In the genomic region with DNA sequence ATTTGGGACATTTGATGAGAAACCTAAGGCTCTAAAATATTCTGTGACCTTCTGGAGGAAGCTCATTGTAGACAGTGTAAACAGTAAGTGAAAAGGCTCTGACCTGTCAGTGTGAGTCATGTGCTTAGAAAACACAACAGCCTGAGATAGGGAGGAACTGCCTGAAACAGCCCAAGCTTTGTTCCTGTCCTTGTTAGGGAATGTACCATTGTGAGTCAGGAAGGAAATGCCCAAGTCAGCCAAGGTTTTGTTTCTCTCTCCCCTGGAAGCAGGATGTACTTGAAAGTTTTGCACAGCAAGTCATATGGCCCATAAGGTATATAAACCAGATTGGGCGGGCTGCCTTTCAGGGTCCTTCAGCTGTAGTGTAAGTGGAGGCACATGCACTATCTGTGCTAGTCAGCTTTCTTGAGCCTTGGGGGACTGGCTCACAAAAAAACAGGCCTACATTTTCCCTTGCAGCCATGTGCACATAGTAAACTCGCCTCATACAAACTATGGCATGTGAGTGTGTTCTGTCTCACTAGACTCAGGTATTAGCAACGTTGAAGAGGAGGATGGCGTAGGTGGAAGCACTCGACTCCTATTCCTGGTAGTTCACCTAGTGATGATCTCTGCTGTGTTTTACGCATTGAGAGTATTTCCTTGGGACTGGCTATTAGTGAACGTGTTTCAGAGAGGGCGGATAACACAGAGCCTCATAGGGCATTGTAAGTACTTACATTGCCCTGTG, we compare ENCODE assay signal across 1 cellular context.
TF ChIP-seq lines count a peak whose summit lies in the region.

No MANE protein-coding gene starts in this region.

TF ChIP-seq in HepG2, 621 proteins besides CTCF, POLR2A, EP300 and RAD21 (continued from another document and continues in another):
- TF ChIP-seq HCFC1 (IDR thresholded peaks at IDR 0.05; ENCODE audit: low read depth, low read length) (no peak), ZNF282 (IDR thresholded peaks at IDR 0.05; ENCODE audit: partially characterized antibody) (no peak), ZNF530 (CRISPR knock-in tag; IDR thresholded peaks at IDR 0.05; ENCODE audit: low read depth) (no peak), ZC3H4 (CRISPR knock-in tag; IDR thresholded peaks at IDR 0.05; ENCODE audit: borderline replicate concordance) (no peak), NR1H2 (CRISPR knock-in tag; IDR thresholded peaks at IDR 0.05; ENCODE audit: borderline replicate concordance, low read depth) (no peak), MTF1 (CRISPR knock-in tag; IDR thresholded peaks at IDR 0.05) (no peak), NCOA2 (CRISPR knock-in tag; IDR thresholded peaks at IDR 0.05) (0 out of 2 replicates have a peak, but pooled peaks have one; percentile 15), CEBPG (CRISPR knock-in tag; IDR thresholded peaks at IDR 0.05) (no peak), FOXP1 (IDR thresholded peaks at IDR 0.05) (no peak), FOXP1 (CRISPR knock-in tag; IDR thresholded peaks at IDR 0.05) (peak; percentile 61), ZNF326 (CRISPR knock-in tag; IDR thresholded peaks at IDR 0.05; ENCODE audit: borderline replicate concordance) (no peak), ZNF788 (CRISPR knock-in tag; IDR thresholded peaks at IDR 0.05; ENCODE audit: borderline replicate concordance) (no peak), ZNF674 (CRISPR knock-in tag; IDR thresholded peaks at IDR 0.05; ENCODE audit: low read depth) (no peak), ZSCAN29 (CRISPR knock-in tag; conservative IDR thresholded peaks at IDR 0.05) (no peak), BCL6 (CRISPR knock-in tag; IDR thresholded peaks at IDR 0.05) (peak; percentile 21; the same call in 1 of the 2 replicates), ZNF12 (CRISPR knock-in tag; IDR thresholded peaks at IDR 0.05) (peak; percentile 63; the same call in 1 of the 2 replicates), FOSL2 (CRISPR knock-in tag; IDR thresholded peaks at IDR 0.05) (peak; percentile 96), SAP130 (CRISPR knock-in tag; IDR thresholded peaks at IDR 0.05; ENCODE audit: low read depth) (no peak; the same call in 1 of the 2 replicates), ZSCAN22 (CRISPR knock-in tag; IDR thresholded peaks at IDR 0.05) (no peak), ZNF468 (CRISPR knock-in tag; IDR thresholded peaks at IDR 0.05) (no peak), ZNF430 (CRISPR knock-in tag; IDR thresholded peaks at IDR 0.05) (no peak), NRL (CRISPR knock-in tag; IDR thresholded peaks at IDR 0.05; ENCODE audit: borderline replicate concordance) (no peak), FOSL1 (CRISPR knock-in tag; IDR thresholded peaks at IDR 0.05; ENCODE audit: borderline replicate concordance) (peak; percentile 71), ZNF552 (CRISPR knock-in tag; IDR thresholded peaks at IDR 0.05; ENCODE audit: borderline replicate concordance) (no peak), GATAD1 (CRISPR knock-in tag; IDR thresholded peaks at IDR 0.05) (no peak), BHLHE40 (IDR thresholded peaks at IDR 0.05; ENCODE audit: low read length) (0 out of 2 replicates have a peak, but pooled peaks have one; percentile 28), ZNF20 (CRISPR knock-in tag; IDR thresholded peaks at IDR 0.05) (no peak), DNMT1 (CRISPR knock-in tag; IDR thresholded peaks at IDR 0.05) (no peak), ZNF614 (CRISPR knock-in tag; IDR thresholded peaks at IDR 0.05; ENCODE audit: borderline replicate concordance) (0 out of 2 replicates have a peak, but pooled peaks have one; percentile 28), JUNB (CRISPR knock-in tag; IDR thresholded peaks at IDR 0.05; ENCODE audit: borderline replicate concordance) (peak; percentile 76; the same call in 1 of the 2 replicates), ZNF331 (CRISPR knock-in tag; IDR thresholded peaks at IDR 0.05) (0 out of 2 replicates have a peak, but pooled peaks have one; percentile 16), NR2F6 (IDR thresholded peaks at IDR 0.05) (peak; percentile 42; the same call in 1 of the 2 replicates), NR2F6 (CRISPR knock-in tag; IDR thresholded peaks at IDR 0.05) (peak; percentile 51), ZNF792 (CRISPR knock-in tag; IDR thresholded peaks at IDR 0.05) (peak; percentile 65; the same call in 1 of the 2 replicates), RELA (CRISPR knock-in tag; IDR thresholded peaks at IDR 0.05) (no peak)
- TF ChIP-seq, protein P1, sequence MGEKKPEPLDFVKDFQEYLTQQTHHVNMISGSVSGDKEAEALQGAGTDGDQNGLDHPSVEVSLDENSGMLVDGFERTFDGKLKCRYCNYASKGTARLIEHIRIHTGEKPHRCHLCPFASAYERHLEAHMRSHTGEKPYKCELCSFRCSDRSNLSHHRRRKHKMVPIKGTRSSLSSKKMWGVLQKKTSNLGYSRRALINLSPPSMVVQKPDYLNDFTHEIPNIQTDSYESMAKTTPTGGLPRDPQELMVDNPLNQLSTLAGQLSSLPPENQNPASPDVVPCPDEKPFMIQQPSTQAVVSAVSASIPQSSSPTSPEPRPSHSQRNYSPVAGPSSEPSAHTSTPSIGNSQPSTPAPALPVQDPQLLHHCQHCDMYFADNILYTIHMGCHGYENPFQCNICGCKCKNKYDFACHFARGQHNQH (CRISPR knock-in tag; IDR thresholded peaks at IDR 0.05) = 0 out of 2 replicates have a peak, but pooled peaks have one; percentile 18
- TF ChIP-seq, protein P2, sequence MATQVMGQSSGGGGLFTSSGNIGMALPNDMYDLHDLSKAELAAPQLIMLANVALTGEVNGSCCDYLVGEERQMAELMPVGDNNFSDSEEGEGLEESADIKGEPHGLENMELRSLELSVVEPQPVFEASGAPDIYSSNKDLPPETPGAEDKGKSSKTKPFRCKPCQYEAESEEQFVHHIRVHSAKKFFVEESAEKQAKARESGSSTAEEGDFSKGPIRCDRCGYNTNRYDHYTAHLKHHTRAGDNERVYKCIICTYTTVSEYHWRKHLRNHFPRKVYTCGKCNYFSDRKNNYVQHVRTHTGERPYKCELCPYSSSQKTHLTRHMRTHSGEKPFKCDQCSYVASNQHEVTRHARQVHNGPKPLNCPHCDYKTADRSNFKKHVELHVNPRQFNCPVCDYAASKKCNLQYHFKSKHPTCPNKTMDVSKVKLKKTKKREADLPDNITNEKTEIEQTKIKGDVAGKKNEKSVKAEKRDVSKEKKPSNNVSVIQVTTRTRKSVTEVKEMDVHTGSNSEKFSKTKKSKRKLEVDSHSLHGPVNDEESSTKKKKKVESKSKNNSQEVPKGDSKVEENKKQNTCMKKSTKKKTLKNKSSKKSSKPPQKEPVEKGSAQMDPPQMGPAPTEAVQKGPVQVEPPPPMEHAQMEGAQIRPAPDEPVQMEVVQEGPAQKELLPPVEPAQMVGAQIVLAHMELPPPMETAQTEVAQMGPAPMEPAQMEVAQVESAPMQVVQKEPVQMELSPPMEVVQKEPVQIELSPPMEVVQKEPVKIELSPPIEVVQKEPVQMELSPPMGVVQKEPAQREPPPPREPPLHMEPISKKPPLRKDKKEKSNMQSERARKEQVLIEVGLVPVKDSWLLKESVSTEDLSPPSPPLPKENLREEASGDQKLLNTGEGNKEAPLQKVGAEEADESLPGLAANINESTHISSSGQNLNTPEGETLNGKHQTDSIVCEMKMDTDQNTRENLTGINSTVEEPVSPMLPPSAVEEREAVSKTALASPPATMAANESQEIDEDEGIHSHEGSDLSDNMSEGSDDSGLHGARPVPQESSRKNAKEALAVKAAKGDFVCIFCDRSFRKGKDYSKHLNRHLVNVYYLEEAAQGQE (IDR thresholded peaks at IDR 0.05; ENCODE audit: borderline replicate concordance in 1 of 2, low read depth in 1 of 2, low read length in 2 of 2) = no peak
- TF ChIP-seq, protein P3, sequence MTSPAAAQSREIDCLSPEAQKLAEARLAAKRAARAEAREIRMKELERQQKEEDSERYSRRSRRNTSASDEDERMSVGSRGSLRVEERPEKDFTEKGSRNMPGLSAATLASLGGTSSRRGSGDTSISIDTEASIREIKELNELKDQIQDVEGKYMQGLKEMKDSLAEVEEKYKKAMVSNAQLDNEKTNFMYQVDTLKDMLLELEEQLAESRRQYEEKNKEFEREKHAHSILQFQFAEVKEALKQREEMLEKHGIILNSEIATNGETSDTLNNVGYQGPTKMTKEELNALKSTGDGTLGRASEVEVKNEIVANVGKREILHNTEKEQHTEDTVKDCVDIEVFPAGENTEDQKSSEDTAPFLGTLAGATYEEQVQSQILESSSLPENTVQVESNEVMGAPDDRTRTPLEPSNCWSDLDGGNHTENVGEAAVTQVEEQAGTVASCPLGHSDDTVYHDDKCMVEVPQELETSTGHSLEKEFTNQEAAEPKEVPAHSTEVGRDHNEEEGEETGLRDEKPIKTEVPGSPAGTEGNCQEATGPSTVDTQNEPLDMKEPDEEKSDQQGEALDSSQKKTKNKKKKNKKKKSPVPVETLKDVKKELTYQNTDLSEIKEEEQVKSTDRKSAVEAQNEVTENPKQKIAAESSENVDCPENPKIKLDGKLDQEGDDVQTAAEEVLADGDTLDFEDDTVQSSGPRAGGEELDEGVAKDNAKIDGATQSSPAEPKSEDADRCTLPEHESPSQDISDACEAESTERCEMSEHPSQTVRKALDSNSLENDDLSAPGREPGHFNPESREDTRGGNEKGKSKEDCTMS (CRISPR knock-in tag; conservative IDR thresholded peaks at IDR 0.05) = no peak
- TF ChIP-seq, protein P4, sequence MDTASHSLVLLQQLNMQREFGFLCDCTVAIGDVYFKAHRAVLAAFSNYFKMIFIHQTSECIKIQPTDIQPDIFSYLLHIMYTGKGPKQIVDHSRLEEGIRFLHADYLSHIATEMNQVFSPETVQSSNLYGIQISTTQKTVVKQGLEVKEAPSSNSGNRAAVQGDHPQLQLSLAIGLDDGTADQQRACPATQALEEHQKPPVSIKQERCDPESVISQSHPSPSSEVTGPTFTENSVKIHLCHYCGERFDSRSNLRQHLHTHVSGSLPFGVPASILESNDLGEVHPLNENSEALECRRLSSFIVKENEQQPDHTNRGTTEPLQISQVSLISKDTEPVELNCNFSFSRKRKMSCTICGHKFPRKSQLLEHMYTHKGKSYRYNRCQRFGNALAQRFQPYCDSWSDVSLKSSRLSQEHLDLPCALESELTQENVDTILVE (CRISPR knock-in tag; IDR thresholded peaks at IDR 0.05) = no peak
- TF ChIP-seq, protein P5, sequence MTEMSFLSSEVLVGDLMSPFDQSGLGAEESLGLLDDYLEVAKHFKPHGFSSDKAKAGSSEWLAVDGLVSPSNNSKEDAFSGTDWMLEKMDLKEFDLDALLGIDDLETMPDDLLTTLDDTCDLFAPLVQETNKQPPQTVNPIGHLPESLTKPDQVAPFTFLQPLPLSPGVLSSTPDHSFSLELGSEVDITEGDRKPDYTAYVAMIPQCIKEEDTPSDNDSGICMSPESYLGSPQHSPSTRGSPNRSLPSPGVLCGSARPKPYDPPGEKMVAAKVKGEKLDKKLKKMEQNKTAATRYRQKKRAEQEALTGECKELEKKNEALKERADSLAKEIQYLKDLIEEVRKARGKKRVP (CRISPR knock-in tag; IDR thresholded peaks at IDR 0.05) = no peak
- TF ChIP-seq, protein P6, sequence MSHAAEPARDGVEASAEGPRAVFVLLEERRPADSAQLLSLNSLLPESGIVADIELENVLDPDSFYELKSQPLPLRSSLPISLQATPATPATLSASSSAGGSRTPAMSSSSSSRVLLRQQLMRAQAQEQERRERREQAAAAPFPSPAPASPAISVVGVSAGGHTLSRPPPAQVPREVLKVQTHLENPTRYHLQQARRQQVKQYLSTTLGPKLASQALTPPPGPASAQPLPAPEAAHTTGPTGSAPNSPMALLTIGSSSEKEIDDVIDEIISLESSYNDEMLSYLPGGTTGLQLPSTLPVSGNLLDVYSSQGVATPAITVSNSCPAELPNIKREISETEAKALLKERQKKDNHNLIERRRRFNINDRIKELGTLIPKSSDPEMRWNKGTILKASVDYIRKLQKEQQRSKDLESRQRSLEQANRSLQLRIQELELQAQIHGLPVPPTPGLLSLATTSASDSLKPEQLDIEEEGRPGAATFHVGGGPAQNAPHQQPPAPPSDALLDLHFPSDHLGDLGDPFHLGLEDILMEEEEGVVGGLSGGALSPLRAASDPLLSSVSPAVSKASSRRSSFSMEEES (CRISPR knock-in tag; IDR thresholded peaks at IDR 0.05) = peak; percentile 85
- TF ChIP-seq, protein P7, sequence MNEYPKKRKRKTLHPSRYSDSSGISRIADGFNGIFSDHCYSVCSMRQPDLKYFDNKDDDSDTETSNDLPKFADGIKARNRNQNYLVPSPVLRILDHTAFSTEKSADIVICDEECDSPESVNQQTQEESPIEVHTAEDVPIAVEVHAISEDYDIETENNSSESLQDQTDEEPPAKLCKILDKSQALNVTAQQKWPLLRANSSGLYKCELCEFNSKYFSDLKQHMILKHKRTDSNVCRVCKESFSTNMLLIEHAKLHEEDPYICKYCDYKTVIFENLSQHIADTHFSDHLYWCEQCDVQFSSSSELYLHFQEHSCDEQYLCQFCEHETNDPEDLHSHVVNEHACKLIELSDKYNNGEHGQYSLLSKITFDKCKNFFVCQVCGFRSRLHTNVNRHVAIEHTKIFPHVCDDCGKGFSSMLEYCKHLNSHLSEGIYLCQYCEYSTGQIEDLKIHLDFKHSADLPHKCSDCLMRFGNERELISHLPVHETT (CRISPR knock-in tag; conservative IDR thresholded peaks at IDR 0.05) = no peak
- TF ChIP-seq, protein P8, sequence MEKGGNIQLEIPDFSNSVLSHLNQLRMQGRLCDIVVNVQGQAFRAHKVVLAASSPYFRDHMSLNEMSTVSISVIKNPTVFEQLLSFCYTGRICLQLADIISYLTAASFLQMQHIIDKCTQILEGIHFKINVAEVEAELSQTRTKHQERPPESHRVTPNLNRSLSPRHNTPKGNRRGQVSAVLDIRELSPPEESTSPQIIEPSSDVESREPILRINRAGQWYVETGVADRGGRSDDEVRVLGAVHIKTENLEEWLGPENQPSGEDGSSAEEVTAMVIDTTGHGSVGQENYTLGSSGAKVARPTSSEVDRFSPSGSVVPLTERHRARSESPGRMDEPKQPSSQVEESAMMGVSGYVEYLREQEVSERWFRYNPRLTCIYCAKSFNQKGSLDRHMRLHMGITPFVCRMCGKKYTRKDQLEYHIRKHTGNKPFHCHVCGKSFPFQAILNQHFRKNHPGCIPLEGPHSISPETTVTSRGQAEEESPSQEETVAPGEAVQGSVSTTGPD (CRISPR knock-in tag; IDR thresholded peaks at IDR 0.05) = no peak
- TF ChIP-seq, protein P9, sequence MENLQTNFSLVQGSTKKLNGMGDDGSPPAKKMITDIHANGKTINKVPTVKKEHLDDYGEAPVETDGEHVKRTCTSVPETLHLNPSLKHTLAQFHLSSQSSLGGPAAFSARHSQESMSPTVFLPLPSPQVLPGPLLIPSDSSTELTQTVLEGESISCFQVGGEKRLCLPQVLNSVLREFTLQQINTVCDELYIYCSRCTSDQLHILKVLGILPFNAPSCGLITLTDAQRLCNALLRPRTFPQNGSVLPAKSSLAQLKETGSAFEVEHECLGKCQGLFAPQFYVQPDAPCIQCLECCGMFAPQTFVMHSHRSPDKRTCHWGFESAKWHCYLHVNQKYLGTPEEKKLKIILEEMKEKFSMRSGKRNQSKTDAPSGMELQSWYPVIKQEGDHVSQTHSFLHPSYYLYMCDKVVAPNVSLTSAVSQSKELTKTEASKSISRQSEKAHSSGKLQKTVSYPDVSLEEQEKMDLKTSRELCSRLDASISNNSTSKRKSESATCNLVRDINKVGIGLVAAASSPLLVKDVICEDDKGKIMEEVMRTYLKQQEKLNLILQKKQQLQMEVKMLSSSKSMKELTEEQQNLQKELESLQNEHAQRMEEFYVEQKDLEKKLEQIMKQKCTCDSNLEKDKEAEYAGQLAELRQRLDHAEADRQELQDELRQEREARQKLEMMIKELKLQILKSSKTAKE (CRISPR knock-in tag; IDR thresholded peaks at IDR 0.05; ENCODE audit: borderline replicate concordance) = no peak
- TF ChIP-seq, protein P10, sequence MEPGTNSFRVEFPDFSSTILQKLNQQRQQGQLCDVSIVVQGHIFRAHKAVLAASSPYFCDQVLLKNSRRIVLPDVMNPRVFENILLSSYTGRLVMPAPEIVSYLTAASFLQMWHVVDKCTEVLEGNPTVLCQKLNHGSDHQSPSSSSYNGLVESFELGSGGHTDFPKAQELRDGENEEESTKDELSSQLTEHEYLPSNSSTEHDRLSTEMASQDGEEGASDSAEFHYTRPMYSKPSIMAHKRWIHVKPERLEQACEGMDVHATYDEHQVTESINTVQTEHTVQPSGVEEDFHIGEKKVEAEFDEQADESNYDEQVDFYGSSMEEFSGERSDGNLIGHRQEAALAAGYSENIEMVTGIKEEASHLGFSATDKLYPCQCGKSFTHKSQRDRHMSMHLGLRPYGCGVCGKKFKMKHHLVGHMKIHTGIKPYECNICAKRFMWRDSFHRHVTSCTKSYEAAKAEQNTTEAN (CRISPR knock-in tag; conservative IDR thresholded peaks at IDR 0.05) = no peak
